ENCODE assay signal across 9 cellular contexts in genomic region chr5:36880761-36881160, GRCh38. TPM values are rescaled to one million over a fixed set of nuclear protein-coding genes. Genes with fewer than 3 reads are reported as not detected.
DNase-seq lines count a peak whose midpoint lies in the region; ATAC-seq, FAIRE-seq and TF ChIP-seq lines count a peak whose summit lies in the region.
"Had no signal": no experiment of that assay in that cellular context is flagged by ENCODE, and none has a peak within 500 bp of the region (broad histone marks: within the 10 kb centered on the region; RNA-seq: fewer than 3 reads in every experiment).

No MANE protein-coding gene starts in this region.

- peaks cover 39% of the 10 kb centered on the region for H3K4me1 ChIP-seq in CD4-positive, CD25-positive, alpha-beta regulatory T cell (ENCODE audit: control insufficient read depth, insufficient read depth, low read length, poor library complexity, severe bottlenecking)
- no peaks in the 10 kb centered on the region for H3K4me1 ChIP-seq in mesendoderm (ENCODE audit: control insufficient read depth, low read depth, low read length)

- H4K5ac ChIP-seq in mesendoderm (ENCODE audit: low read length), result no peak overlapping the region

- no peak for ATAC-seq in CD4-positive, CD25-positive, alpha-beta regulatory T cell (ENCODE audit: low read depth in 2 of 2)
- no peak for ATAC-seq in activated naive CD8-positive, alpha-beta T cell treated with anti-CD3 and anti-CD28 coated beads, Interleukin-2, amount 50 U/mL, for 24 hours
- no peak for ATAC-seq in GM19035 (IDR thresholded peaks at IDR 0.05; ENCODE audit: unreplicated experiment)
- ATAC-seq: heart right ventricle had no signal

- H3K27ac Mint-ChIP-seq in CD4-positive, CD25-positive, alpha-beta regulatory T cell, result peak overlapping the region in 1 of 3 donors; percentile 71
- no peak overlapping the region for H3K27ac Mint-ChIP-seq in activated naive CD8-positive, alpha-beta T cell treated with anti-CD3 and anti-CD28 coated beads, Interleukin-2, amount 50 U/mL, for 24 hours

- peak overlapping the region; percentile 17 to 80 (median 42) for H3K4me3 Mint-ChIP-seq in CD4-positive, CD25-positive, alpha-beta regulatory T cell
- H3K4me3 Mint-ChIP-seq in activated naive CD8-positive, alpha-beta T cell treated with anti-CD3 and anti-CD28 coated beads, Interleukin-2, amount 50 U/mL, for 24 hours, result peak overlapping the region; percentile 19

- CTCF ChIA-PET in GM10248 (lab: Yijun Ruan, JAX), result interaction anchor here (1.6 kb wide), 1 partner anchor 58 kb away, joined by 3 read pairs; no protein-coding TSS in a partner anchor

- no peak overlapping the region for H3K9ac ChIP-seq in mesendoderm (ENCODE audit: low read length)

- H3K23ac ChIP-seq in mesendoderm (ENCODE audit: low read length), result no peak overlapping the region

- no peak overlapping the region for H2BK5ac ChIP-seq in mesendoderm (ENCODE audit: low read length)

- H3K79me2 ChIP-seq in mesendoderm (ENCODE audit: control insufficient read depth, insufficient read depth, low read length), result peaks cover 43% of the 10 kb centered on the region

- H3K4ac ChIP-seq in mesendoderm (ENCODE audit: low read depth, low read length), result no peak overlapping the region

- peaks cover 0 to 2% (median 0%) of the 10 kb centered on the region in 7 donors for H3K9me3 Mint-ChIP-seq in CD4-positive, CD25-positive, alpha-beta regulatory T cell
- no peaks in the 10 kb centered on the region for H3K9me3 Mint-ChIP-seq in activated naive CD8-positive, alpha-beta T cell treated with anti-CD3 and anti-CD28 coated beads, Interleukin-2, amount 50 U/mL, for 24 hours

- peaks cover 33 to 58% (median 46%) of the 10 kb centered on the region in 4 donors for H3K4me1 Mint-ChIP-seq in CD4-positive, CD25-positive, alpha-beta regulatory T cell
- H3K4me1 Mint-ChIP-seq in activated naive CD8-positive, alpha-beta T cell treated with anti-CD3 and anti-CD28 coated beads, Interleukin-2, amount 50 U/mL, for 24 hours, result peaks cover 56% of the 10 kb centered on the region

- H3K79me1 ChIP-seq in mesendoderm (ENCODE audit: low read length), result peaks cover 5% of the 10 kb centered on the region

- H2BK15ac ChIP-seq in mesendoderm (replicated peaks; ENCODE audit: low read depth), result no peak overlapping the region

- H3K27me3 Mint-ChIP-seq in CD4-positive, CD25-positive, alpha-beta regulatory T cell, result peaks cover 8% of the 10 kb centered on the region
- no peaks in the 10 kb centered on the region for H3K27me3 Mint-ChIP-seq in activated naive CD8-positive, alpha-beta T cell treated with anti-CD3 and anti-CD28 coated beads, Interleukin-2, amount 50 U/mL, for 24 hours

- peak overlapping the region; percentile 92 for H3K4me3 ChIP-seq in CD4-positive, CD25-positive, alpha-beta regulatory T cell (ENCODE audit: low read depth, low read length)
- no peak overlapping the region for H3K4me3 ChIP-seq in mesendoderm (ENCODE audit: low read length)

- peaks cover 6% of the 10 kb centered on the region for H3K36me3 Mint-ChIP-seq in CD4-positive, CD25-positive, alpha-beta regulatory T cell
- H3K36me3 Mint-ChIP-seq in activated naive CD8-positive, alpha-beta T cell treated with anti-CD3 and anti-CD28 coated beads, Interleukin-2, amount 50 U/mL, for 24 hours (ENCODE audit: low read depth), result peaks cover 6% of the 10 kb centered on the region

- H4K8ac ChIP-seq in mesendoderm (ENCODE audit: low read depth, low read length), result no peak overlapping the region

- no peak overlapping the region for H3K4me2 ChIP-seq in mesendoderm (ENCODE audit: low read length)

- H3K27ac ChIP-seq in CD4-positive, CD25-positive, alpha-beta regulatory T cell (ENCODE audit: insufficient read depth, low read length, poor library complexity, severe bottlenecking), result no peak overlapping the region
- no peak overlapping the region for H3K27ac ChIP-seq in mesendoderm (ENCODE audit: low read depth, low read length)

- no peak for DNase-seq in CD4-positive, CD25-positive, alpha-beta regulatory T cell
- peak; percentile 27 for DNase-seq in HTR-8/SVneo (ENCODE audit: insufficient read length, low spot score)
- no peak for DNase-seq in activated naive CD8-positive, alpha-beta T cell treated with anti-CD3 and anti-CD28 coated beads, Interleukin-2, amount 50 U/mL, for 24 hours
- peak; percentile 41 for DNase-seq in mesendoderm
- no peak for DNase-seq in NCI-H2107 (lab: John Stamatoyannopoulos, UW)
- DNase-seq in GM10248 (ENCODE audit: extremely low spot score), result no peak
- DNase-seq in stimulated activated CD4-positive, alpha-beta T cell treated with anti-CD3 and anti-CD28 coated beads, Interleukin-2, amount 100 ng/mL, for 48 hours, result no peak
- DNase-seq: heart right ventricle had no signal

- H2AK5ac ChIP-seq in mesendoderm (ENCODE audit: low read length), result no peak overlapping the region

- peaks cover 4% of the 10 kb centered on the region for H3K36me3 ChIP-seq in CD4-positive, CD25-positive, alpha-beta regulatory T cell (ENCODE audit: control insufficient read depth, insufficient read depth, low read length)
- no peaks in the 10 kb centered on the region for H3K36me3 ChIP-seq in mesendoderm (ENCODE audit: control insufficient read depth, insufficient read depth, low read length)

- H3K27me3 ChIP-seq in CD4-positive, CD25-positive, alpha-beta regulatory T cell (ENCODE audit: control insufficient read depth, insufficient read depth, low read length), result no peaks in the 10 kb centered on the region
- H3K27me3 ChIP-seq in mesendoderm (ENCODE audit: insufficient read depth, low read length, poor library complexity), result no peaks in the 10 kb centered on the region
- H3K27me3 ChIP-seq: heart right ventricle had no signal

- H3K18ac ChIP-seq in mesendoderm (ENCODE audit: low read length), result no peak overlapping the region

- WGBS in mesendoderm (ENCODE audit: extremely low coverage, insufficient coverage, low lambda C conversion rate), result no CpG with 5 or more reads among the region's 3 CpGs

- H2BK120ac ChIP-seq in mesendoderm (ENCODE audit: low read depth, low read length), result no peak overlapping the region

- no peaks in the 10 kb centered on the region for H3K9me3 ChIP-seq in CD4-positive, CD25-positive, alpha-beta regulatory T cell (ENCODE audit: control insufficient read depth in 2 of 2, low read length in 2 of 2)
- H3K9me3 ChIP-seq: heart right ventricle had no signal

- no peak for TF ChIP-seq CTCF in GM10248 (IDR thresholded peaks at IDR 0.05; ENCODE audit: control extremely low read depth, extremely low read depth, low read depth, missing control alignments)

- POLR2A ChIA-PET in GM10248 (lab: Yijun Ruan, JAX), result no interaction called here

- FAIRE-seq in HTR-8/SVneo (lab: Jason Lieb, UNC), result no peak

- H3K56ac ChIP-seq in mesendoderm (ENCODE audit: low read length), result no peak overlapping the region

RNA-seq across cellular contexts. Expression of gene NIPBL, which starts 4.2 kb away (rescaled TPM):
- 132 TPM for total RNA-seq in CD4-positive, CD25-positive, alpha-beta regulatory T cell
- 10 to 100 TPM; 12.5 to 21.2 (median 15.4) TPM for polyA plus RNA-seq in CD4-positive, CD25-positive, alpha-beta regulatory T cell
- 22.3 TPM for polyA plus RNA-seq in mesendoderm (2013, experiment 1 of 2)
- 23.0 TPM for polyA plus RNA-seq in mesendoderm (2013, experiment 2 of 2)

Comparison
In these comparisons a context has a peak if more than half of its experiments do, and no peak if none do; other contexts are left out.
1. DNase-seq: peak in HTR-8/SVneo (single experiment) and mesendoderm (single experiment); none in CD4-positive, CD25-positive, alpha-beta regulatory T cell (0 of 3), activated naive CD8-positive, alpha-beta T cell treated with anti-CD3 and anti-CD28 coated beads, Interleukin-2, amount 50 U/mL, for 24 hours (single experiment), NCI-H2107 (single experiment), GM10248 (single experiment) and stimulated activated CD4-positive, alpha-beta T cell treated with anti-CD3 and anti-CD28 coated beads, Interleukin-2, amount 100 ng/mL, for 48 hours (0 of 2).